In the genomic region with DNA sequence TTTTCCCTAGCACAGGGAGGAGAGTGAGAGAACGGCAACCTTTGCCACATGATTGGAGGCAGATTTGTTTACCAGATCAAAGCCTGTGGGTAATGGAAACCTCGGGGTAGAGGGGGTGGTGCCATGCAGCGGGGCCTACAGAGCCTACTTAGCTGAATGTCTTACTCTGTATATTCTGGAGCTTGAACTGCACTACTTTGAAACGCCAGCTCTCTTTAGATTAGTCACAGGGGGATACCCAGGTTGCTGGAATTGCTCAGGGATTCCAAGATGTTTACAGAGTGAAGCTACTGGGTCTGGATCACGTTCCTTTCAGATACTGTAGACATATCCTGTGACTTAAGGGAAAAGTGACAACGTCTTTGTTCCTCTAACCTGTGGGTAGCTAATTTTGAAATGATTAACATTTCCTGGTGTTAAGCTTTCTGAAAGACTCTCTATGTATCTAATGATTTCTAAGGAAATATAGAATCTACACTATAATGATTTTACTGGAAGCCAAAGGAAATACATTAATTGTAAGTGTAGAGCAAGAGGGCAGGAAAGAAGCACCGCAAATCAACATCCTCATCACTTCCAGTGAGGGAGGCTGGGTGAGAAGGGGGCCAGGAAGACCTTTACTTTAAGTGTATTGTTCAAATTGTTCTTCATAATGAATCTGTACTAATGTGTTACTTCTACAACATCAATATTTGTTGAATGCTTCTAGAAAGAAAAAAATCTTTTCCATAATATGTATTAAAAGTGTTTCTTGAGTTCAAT, we compare ENCODE assay signal across 8 cellular contexts.
DNase-seq lines count a peak whose midpoint lies in the region; ATAC-seq and TF ChIP-seq lines count a peak whose summit lies in the region.

No MANE protein-coding gene starts in this region.

- no peaks in the 10 kb centered on the region for H3K79me1 ChIP-seq in IMR-90 (ENCODE audit: low read depth in 1 of 2, low read length in 2 of 2)

- no peak overlapping the region for H3K56ac ChIP-seq in IMR-90 (ENCODE audit: extremely low read depth, insufficient read depth, low read length)

- no peak overlapping the region for H2AK9ac ChIP-seq in IMR-90 (replicated peaks; ENCODE audit: low read depth, low read length, poor library complexity)

- H3K27me3 ChIP-seq in IMR-90 (ENCODE audit: control insufficient read depth, insufficient read depth, low read length) (peaks cover 2% of the 10 kb centered on the region), aorta (ENCODE audit: control insufficient read depth in 1 of 2, insufficient read depth in 2 of 2, low read length in 1 of 2) (no peaks in the 10 kb centered on the region)

- H2BK120ac ChIP-seq in IMR-90 (ENCODE audit: low read depth, low read length) = peak overlapping the region; percentile 66

- no CpG with 5 or more reads among the region's 7 CpGs for WGBS in IMR-90 (ENCODE audit: extremely low coverage in 2 of 2, insufficient read length in 1 of 2), 2 experiments
- WGBS in aorta, 2 donors = 34 to 38% methylated on average over 7 of the region's 7 CpGs

- H3K27me3 Mint-ChIP-seq in activated T-cell treated with anti-CD3 and anti-CD28 coated beads, Interleukin-2, amount 50 U/mL, for 24 hours = no peaks in the 10 kb centered on the region

- H3K4me2 ChIP-seq in IMR-90 (ENCODE audit: low read depth, low read length) = peak overlapping the region; percentile 47

- H3K9ac ChIP-seq in IMR-90 (ENCODE audit: low read depth, low read length) = no peak overlapping the region; the same call in 1 of the 2 replicates

- DNase-seq in IMR-90 (peak; percentile 89), kidney glomerular epithelial cell (lab: John Stamatoyannopoulos, UW) (peak; percentile 72), DMS79 (lab: John Stamatoyannopoulos, UW) (no peak), aorta (no peak), NAMALWA (ENCODE audit: low spot score) (no peak)
- peak; percentile 58 for DNase-seq in activated T-cell treated with anti-CD3 and anti-CD28 coated beads, Interleukin-2, amount 50 U/mL, for 24 hours
- peak; percentile 56 for DNase-seq in stimulated activated CD8-positive, alpha-beta memory T cell treated with anti-CD3 and anti-CD28 coated beads, Interleukin-4, amount 100 ng/mL, for 48 hours

- H3K4ac ChIP-seq in IMR-90 (ENCODE audit: low read depth, low read length) = peak overlapping the region; percentile 69; the same call in 1 of the 2 replicates

- ATAC-seq in IMR-90 (ENCODE audit: low read depth) (peak; percentile 98), GM19467 (IDR thresholded peaks at IDR 0.05; ENCODE audit: unreplicated experiment) (no peak), aorta (ENCODE audit: low FRiP score) (no peak)

- POLR2A ChIA-PET in IMR-90 (lab: Charles Lee; ENCODE audit: unreplicated experiment) = no interaction called here

- no peak overlapping the region; the same call in 2 of the 3 replicates for H2BK15ac ChIP-seq in IMR-90 (ENCODE audit: low read depth, low read length)

- H3K23ac ChIP-seq in IMR-90 (ENCODE audit: low read depth, low read length) = 0 out of 2 replicates have a peak overlapping the region, but pooled peaks have one; percentile 59

- CTCF ChIA-PET in IMR-90 (lab: Yijun Ruan, JAX) = interaction anchor here (0.6 to 1.1 kb wide), 4 partner anchors 12 to 71 kb away, joined by 3 to 4 read pairs (median 3); no protein-coding TSS in a partner anchor

- no peak overlapping the region for H4K91ac ChIP-seq in IMR-90 (ENCODE audit: insufficient read depth, low read depth, low read length)

- peak overlapping the region; percentile 33 for H2BK5ac ChIP-seq in IMR-90 (ENCODE audit: low read depth, low read length, poor library complexity, severe bottlenecking)

- no peak overlapping the region for H3K27ac ChIP-seq in IMR-90 (ENCODE audit: insufficient read depth, low read length)
- no peak overlapping the region for H3K27ac ChIP-seq in aorta (ENCODE audit: low read depth in 1 of 2, low read length in 2 of 2)

- peak overlapping the region; percentile 83; the same call in 1 of the 2 replicates for H2BK20ac ChIP-seq in IMR-90 (ENCODE audit: low read depth, low read length)

- BruUV-seq in IMR-90 (replicated peaks; lab: Mats Ljungman, UMichigan) = no TSS peak

- in situ Hi-C loops in IMR-90 (cut with MboI; ENCODE audit: low sequenced_read_pairs) = no loop called here

- intact Hi-C loops in IMR-90 (cut with micrococcal nuclease) (no loop called here), aorta (cut with DNase I) (loop anchor here in 1 of 2 donors (5.0 kb wide), 1 partner anchor 70 kb away; no protein-coding TSS in a partner anchor)

- dilution Hi-C loops in IMR-90 (cut with HindIII; ENCODE audit: low sequenced_read_pairs, unreplicated experiment) = no loop called here

- H3K36me3 Mint-ChIP-seq in activated T-cell treated with anti-CD3 and anti-CD28 coated beads, Interleukin-2, amount 50 U/mL, for 24 hours (ENCODE audit: low read depth) = no peaks in the 10 kb centered on the region

- H4K5ac ChIP-seq in IMR-90 (ENCODE audit: low read depth, low read length) = peak overlapping the region; percentile 6; the same call in 1 of the 2 replicates

- peak overlapping the region in 1 of 2 experiments; percentile 69; a peak in 2 of 4 replicates for H4K8ac ChIP-seq in IMR-90 (ENCODE audit: low read depth in 2 of 2, low read length in 2 of 2)

- no peaks in the 10 kb centered on the region for H4K20me1 ChIP-seq in IMR-90 (ENCODE audit: insufficient read depth, low read length)

- peak overlapping the region; percentile 61; the same call in 1 of the 2 replicates for H3K14ac ChIP-seq in IMR-90 (replicated peaks; ENCODE audit: low read depth, low read length)

- H2AK5ac ChIP-seq in IMR-90 (ENCODE audit: low read depth, low read length) = no peak overlapping the region

- H3K9me1 ChIP-seq in IMR-90 (ENCODE audit: insufficient read depth, low read length) = no peaks in the 10 kb centered on the region

- H3K27ac Mint-ChIP-seq in activated T-cell treated with anti-CD3 and anti-CD28 coated beads, Interleukin-2, amount 50 U/mL, for 24 hours = peak overlapping the region; percentile 90

- peaks cover 9% of the 10 kb centered on the region for H3K4me1 ChIP-seq in IMR-90 (ENCODE audit: control insufficient read depth, insufficient read depth, low read length)
- peaks cover 0 to 1% of the 10 kb centered on the region in 2 donors for H3K4me1 ChIP-seq in aorta (ENCODE audit: control insufficient read depth in 1 of 2, insufficient read depth in 2 of 2, low read length in 2 of 2)

- no peak for TF ChIP-seq POLR2A in IMR-90 (IDR thresholded peaks at IDR 0.05; ENCODE audit: low read depth, low read length)

- H3K9me3 Mint-ChIP-seq in activated T-cell treated with anti-CD3 and anti-CD28 coated beads, Interleukin-2, amount 50 U/mL, for 24 hours = no peaks in the 10 kb centered on the region

- peak overlapping the region; percentile 70; the same call in 1 of the 2 replicates for H3K18ac ChIP-seq in IMR-90 (ENCODE audit: low read depth, low read length)

- H3K4me3 Mint-ChIP-seq in activated T-cell treated with anti-CD3 and anti-CD28 coated beads, Interleukin-2, amount 50 U/mL, for 24 hours = peak overlapping the region; percentile 34

- no peaks in the 10 kb centered on the region for H3K36me3 ChIP-seq in IMR-90 (ENCODE audit: control insufficient read depth, insufficient read depth, low read length)
- no peaks in the 10 kb centered on the region for H3K36me3 ChIP-seq in aorta (ENCODE audit: control insufficient read depth in 1 of 2, insufficient read depth in 2 of 2, low read length in 1 of 2)

- H3K9me3 ChIP-seq in IMR-90 (ENCODE audit: control insufficient read depth, insufficient read depth, low read length) (no peaks in the 10 kb centered on the region), aorta (ENCODE audit: control insufficient read depth, low read length) (no peaks in the 10 kb centered on the region)

- no peak overlapping the region for H3K4me3 ChIP-seq in IMR-90 (ENCODE audit: insufficient read depth, low read depth, low read length)
- H3K4me3 ChIP-seq in aorta (ENCODE audit: low read length in 2 of 2) = no peak overlapping the region

- peak overlapping the region; percentile 84 for H2AFZ ChIP-seq in IMR-90 (replicated peaks; ENCODE audit: low read length, poor library complexity)

- TF ChIP-seq RAD21 in IMR-90 (IDR thresholded peaks at IDR 0.05; ENCODE audit: low read length) = no peak

- peaks cover 40% of the 10 kb centered on the region for H3K4me1 Mint-ChIP-seq in activated T-cell treated with anti-CD3 and anti-CD28 coated beads, Interleukin-2, amount 50 U/mL, for 24 hours (ENCODE audit: low read depth)

- no peak for TF ChIP-seq CTCF in IMR-90 (conservative IDR thresholded peaks at IDR 0.05; ENCODE audit: low read depth, low read length)

TF ChIP-seq in IMR-90, 13 proteins besides CTCF, POLR2A, EP300 and RAD21:
- no peak for TF ChIP-seq NFE2L2 (IDR thresholded peaks at IDR 0.05; ENCODE audit: low read depth, low read length)
- 0 out of 2 replicates have a peak, but pooled peaks have one; percentile 17 for TF ChIP-seq CEBPB (IDR thresholded peaks at IDR 0.05; ENCODE audit: low read depth, low read length)
- TF ChIP-seq BHLHE40 (IDR thresholded peaks at IDR 0.05; ENCODE audit: low read depth, low read length) = peak; percentile 93
- peak; percentile 48; the same call in 1 of the 2 replicates for TF ChIP-seq FOS (IDR thresholded peaks at IDR 0.05; ENCODE audit: low read depth, low read length)
- 0 out of 2 replicates have a peak, but pooled peaks have one; percentile 7 for TF ChIP-seq SMC3 (IDR thresholded peaks at IDR 0.05; ENCODE audit: low read depth, low read length)

Comparison
In these comparisons a context has a peak if more than half of its experiments do, and no peak if none do; other contexts are left out.
1. DNase-seq: peak in IMR-90 (single experiment), activated T-cell treated with anti-CD3 and anti-CD28 coated beads, Interleukin-2, amount 50 U/mL, for 24 hours (single experiment), kidney glomerular epithelial cell (single experiment) and stimulated activated CD8-positive, alpha-beta memory T cell treated with anti-CD3 and anti-CD28 coated beads, Interleukin-4, amount 100 ng/mL, for 48 hours (single experiment); none in DMS79 (single experiment), aorta (0 of 2) and NAMALWA (single experiment).